In genomic region chr6:148990427-148990826, GRCh38 we compare ENCODE assay signal across 12 cellular contexts.
"Had no signal": no experiment of that assay in that cellular context is flagged by ENCODE, and none has a peak within 500 bp of the region (broad histone marks: within the 10 kb centered on the region; RNA-seq: fewer than 3 reads in every experiment).

No MANE protein-coding gene starts in this region.

- FAIRE-seq: islet of Langerhans had no signal

- H3K9me3 ChIP-seq: ascending aorta had no signal

- DNase-seq: activated CD4-positive, CD25-positive, alpha-beta regulatory T cell treated with anti-CD3 and anti-CD28 coated beads, Interleukin-2, amount 50 U/mL, for 72 hours; activated effector memory CD4-positive, alpha-beta T cell treated with anti-CD3 and anti-CD28 coated beads, Interleukin-2, amount 50 U/mL, for 16 hours; activated naive CD4-positive, alpha-beta T cell treated with anti-CD3 and anti-CD28 coated beads, Interleukin-2, amount 50 U/mL, for 16 hours; activated T-cell treated with anti-CD3 and anti-CD28 coated beads, Interleukin-2, amount 50 U/mL, for 72 hours; cerebellar nuclear complex; effector CD4-positive, alpha-beta T cell; left cardiac atrium; mesendoderm; occipital lobe; T-helper 1 cell had no signal

- H3K27me3 ChIP-seq: ascending aorta had no signal

- H3K27ac ChIP-seq: ascending aorta had no signal

- H3K4me1 ChIP-seq: ascending aorta had no signal

- H3K36me3 ChIP-seq: ascending aorta had no signal

- H3K4me3 ChIP-seq: ascending aorta had no signal
